Comparison of ENCODE assay signal across 9 cellular contexts in the genomic region with DNA sequence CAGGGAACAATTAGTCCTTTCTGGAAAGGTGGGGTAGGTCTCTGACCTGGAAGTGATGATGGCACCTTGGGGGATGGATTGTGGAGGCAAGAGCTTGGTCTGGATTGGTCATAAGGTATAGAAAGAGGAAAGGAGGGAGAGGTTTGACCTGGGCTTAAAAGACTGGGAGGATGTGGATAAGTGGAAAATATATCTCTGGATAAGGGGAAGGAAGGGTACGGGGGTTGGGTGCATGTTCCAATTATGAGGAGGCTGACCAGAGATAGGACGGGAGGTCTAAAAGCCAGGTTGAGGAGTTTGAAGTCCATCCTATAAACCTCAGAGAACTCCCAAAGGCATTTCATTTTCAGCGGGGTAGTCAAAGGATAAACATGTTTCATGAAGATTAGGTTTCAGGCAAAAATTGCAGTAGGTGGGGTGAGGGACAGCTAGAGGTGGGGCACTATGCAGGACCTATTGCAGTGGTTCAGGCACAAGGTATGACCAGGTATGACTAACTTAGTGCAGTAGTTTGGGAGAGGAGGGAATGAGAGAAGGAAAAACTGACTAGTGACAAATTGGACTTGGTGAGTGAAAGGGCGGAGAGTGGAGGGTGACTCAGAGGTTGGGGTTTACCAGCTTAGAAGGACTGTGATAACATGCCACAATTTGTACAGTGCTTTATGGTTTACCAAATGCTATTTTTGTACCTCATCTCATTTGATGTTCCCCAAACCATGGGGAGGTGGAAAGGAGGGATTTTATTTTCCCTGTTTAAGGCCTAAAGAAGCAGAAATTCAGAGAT. TPM values are rescaled to one million over a fixed set of nuclear protein-coding genes. Genes with fewer than 3 reads are reported as not detected.
A peak's percentile ranks its signal among the peaks of the same experiment; 100 is the strongest.
DNase-seq lines count a peak whose midpoint lies in the region; ATAC-seq and TF ChIP-seq lines count a peak whose summit lies in the region.
"Had no signal": no experiment of that assay in that cellular context is flagged by ENCODE, and none has a peak within 500 bp of the region (broad histone marks: within the 10 kb centered on the region; RNA-seq: fewer than 3 reads in every experiment).

No MANE protein-coding gene starts in this region.

- peak overlapping the region; percentile 20 to 36 for H3K27ac ChIP-seq in tibial artery
- no peak overlapping the region for H3K27ac ChIP-seq in CD8-positive, alpha-beta memory T cell (ENCODE audit: low read depth, low read length)

- no peaks in the 10 kb centered on the region for H3K36me3 ChIP-seq in tibial artery
- H3K36me3 ChIP-seq in CD8-positive, alpha-beta memory T cell (ENCODE audit: insufficient read depth, low read length): no peaks in the 10 kb centered on the region

- peak overlapping the region; percentile 82 for H3K27ac Mint-ChIP-seq in activated T-helper 17 cell treated with anti-CD3 and anti-CD28 coated beads, Interleukin-2, amount 50 U/mL, for 72 hours
- peak overlapping the region in 4 of 8 donors; percentile 22 to 50 (median 24) for H3K27ac Mint-ChIP-seq in CD8-positive, alpha-beta memory T cell
- H3K27ac Mint-ChIP-seq: endodermal cell had no signal

- no peaks in the 10 kb centered on the region for H3K9me3 Mint-ChIP-seq in activated T-helper 17 cell treated with anti-CD3 and anti-CD28 coated beads, Interleukin-2, amount 50 U/mL, for 72 hours
- H3K9me3 Mint-ChIP-seq in CD8-positive, alpha-beta memory T cell: no peaks in the 10 kb centered on the region
- H3K9me3 Mint-ChIP-seq: endodermal cell had no signal

- H3K4me1 Mint-ChIP-seq in activated T-helper 17 cell treated with anti-CD3 and anti-CD28 coated beads, Interleukin-2, amount 50 U/mL, for 72 hours: peaks cover 43% of the 10 kb centered on the region
- H3K4me1 Mint-ChIP-seq in CD8-positive, alpha-beta memory T cell: peaks cover 40 to 58% (median 42%) of the 10 kb centered on the region in 3 donors

- CTCF ChIA-PET in CD8-positive, alpha-beta memory T cell (lab: Charles Lee): interaction anchor here (2.9 kb wide), 1 partner anchor 12 kb away, joined by 7 read pairs; no protein-coding TSS in a partner anchor

- no peaks in the 10 kb centered on the region for H3K27me3 Mint-ChIP-seq in activated T-helper 17 cell treated with anti-CD3 and anti-CD28 coated beads, Interleukin-2, amount 50 U/mL, for 72 hours
- H3K27me3 Mint-ChIP-seq in CD8-positive, alpha-beta memory T cell: peaks cover 0 to 1% of the 10 kb centered on the region in 2 donors

- no peak for TF ChIP-seq CTCF in tibial artery (IDR thresholded peaks at IDR 0.05)

- DNase-seq in activated T-cell treated with anti-CD3 and anti-CD28 coated beads for 48 hours (ENCODE audit: low read depth) (peak; percentile 21), kidney tubule cell (ENCODE audit: low spot score) (peak; percentile 88), tibial artery (no peak), DMS 273 (lab: John Stamatoyannopoulos, UW; ENCODE audit: unreplicated experiment) (no peak), cerebellar cortex (ENCODE audit: low spot score) (no peak)
- no peak for DNase-seq in activated T-cell treated with anti-CD3 and anti-CD28 coated beads, Interleukin-2, amount 50 U/mL, for 1 hour
- no peak for DNase-seq in CD8-positive, alpha-beta memory T cell
- DNase-seq: endodermal cell had no signal

- no peaks in the 10 kb centered on the region for H3K27me3 ChIP-seq in tibial artery
- no peaks in the 10 kb centered on the region for H3K27me3 ChIP-seq in CD8-positive, alpha-beta memory T cell (ENCODE audit: insufficient read depth, low read length, poor library complexity, severe bottlenecking)

- no peaks in the 10 kb centered on the region for H3K9me3 ChIP-seq in tibial artery
- no peaks in the 10 kb centered on the region for H3K9me3 ChIP-seq in CD8-positive, alpha-beta memory T cell (ENCODE audit: low read length)

- peak overlapping the region; percentile 54 for H3K4me3 Mint-ChIP-seq in activated T-helper 17 cell treated with anti-CD3 and anti-CD28 coated beads, Interleukin-2, amount 50 U/mL, for 72 hours
- H3K4me3 Mint-ChIP-seq in CD8-positive, alpha-beta memory T cell: peak overlapping the region in 1 of 7 donors; percentile 12
- H3K4me3 Mint-ChIP-seq: endodermal cell had no signal

- ATAC-seq in activated T-helper 17 cell treated with anti-CD3 and anti-CD28 coated beads, Interleukin-2, amount 50 U/mL, for 72 hours (replicated peaks): peak; percentile 94

- peaks cover 0 to 43% (median 16%) of the 10 kb centered on the region in 4 donors for H3K4me1 ChIP-seq in tibial artery
- peaks cover 23% of the 10 kb centered on the region for H3K4me1 ChIP-seq in CD8-positive, alpha-beta memory T cell (ENCODE audit: insufficient read depth, low read length)

- intact Hi-C loops in tibial artery (cut with DNase I; ENCODE audit: low total_unique reads): no loop called here

- POLR2A ChIA-PET in CD8-positive, alpha-beta memory T cell (lab: Charles Lee): no interaction called here

- peaks cover 4% of the 10 kb centered on the region for H3K36me3 Mint-ChIP-seq in activated T-helper 17 cell treated with anti-CD3 and anti-CD28 coated beads, Interleukin-2, amount 50 U/mL, for 72 hours (ENCODE audit: low read depth)
- no peaks in the 10 kb centered on the region for H3K36me3 Mint-ChIP-seq in CD8-positive, alpha-beta memory T cell

- H3K4me3 ChIP-seq in tibial artery: no peak overlapping the region
- H3K4me3 ChIP-seq in CD8-positive, alpha-beta memory T cell (ENCODE audit: low read length): no peak overlapping the region

RNA-seq across cellular contexts. Expression of a gene that starts 10.7 kb away (rescaled TPM):
- 10 to 100 TPM; 23.7 to 34.2 TPM for total RNA-seq in activated T-helper 17 cell treated with anti-CD3 and anti-CD28 coated beads, Interleukin-2, amount 50 U/mL, for 72 hours
- 10 to 100 TPM; 14.3 to 17.6 TPM for total RNA-seq in CD8-positive, alpha-beta memory T cell
- polyA plus RNA-seq in CD8-positive, alpha-beta memory T cell: 4.4 TPM

Comparison
In these comparisons a context has a peak if more than half of its experiments do, and no peak if none do; other contexts are left out.
1. DNase-seq: peak in activated T-cell treated with anti-CD3 and anti-CD28 coated beads for 48 hours (single experiment) and kidney tubule cell (single experiment); none in activated T-cell treated with anti-CD3 and anti-CD28 coated beads, Interleukin-2, amount 50 U/mL, for 1 hour (single experiment), tibial artery (0 of 2), DMS 273 (single experiment), CD8-positive, alpha-beta memory T cell (0 of 5) and cerebellar cortex (single experiment).